8 cellular contexts compared by ENCODE assay signal in genomic region chr12:111685811-111686573, GRCh38. TPM values are rescaled to one million over a fixed set of nuclear protein-coding genes. Genes with fewer than 3 reads are reported as not detected.
DNase-seq lines count a peak whose midpoint lies in the region; ATAC-seq and TF ChIP-seq lines count a peak whose summit lies in the region.

Gene ACAD10, plus strand, starts transcription at chr12:111686053. Its CDS starts 6,657 bp downstream, at chr12:111692710.
Gene BRAP, minus strand, starts transcription at chr12:111685956. Its CDS starts 164 bp downstream, at chr12:111685792.

- peaks cover 28% of the 10 kb centered on the region for H3K4me1 Mint-ChIP-seq in activated CD4-positive, alpha-beta T cell treated with anti-CD3 and anti-CD28 coated beads, Interleukin-2, amount 10 ng/mL, durations not matched to agents 24 days and 14 days

- H3K4me1 ChIP-seq in BLaER1 treated with 17β-estradiol and CSF1 and Interleukin-3, amounts not matched to agents 10 nM and 100 nM: peaks cover 22 to 27% (median 25%) of the 10 kb centered on the region in 10 experiments

- peak within 1 kb of the TSS; percentile 84 to 97 (median 94) for H3K4me2 ChIP-seq in BLaER1 treated with 17β-estradiol and CSF1 and Interleukin-3, amounts not matched to agents 10 nM and 100 nM

- H3K9me3 ChIP-seq in BLaER1 treated with 17β-estradiol and CSF1 and Interleukin-3, amounts not matched to agents 10 nM and 100 nM (replicated peaks in 1 of 11): no peaks in the 10 kb centered on the region

- no peaks in the 10 kb centered on the region for H3K27me3 Mint-ChIP-seq in activated CD4-positive, alpha-beta T cell treated with anti-CD3 and anti-CD28 coated beads, Interleukin-2, amount 10 ng/mL, durations not matched to agents 24 days and 14 days

- peaks cover 27% of the 10 kb centered on the region for H3K36me3 Mint-ChIP-seq in activated CD4-positive, alpha-beta T cell treated with anti-CD3 and anti-CD28 coated beads, Interleukin-2, amount 10 ng/mL, durations not matched to agents 24 days and 14 days (ENCODE audit: low read depth)

- ATAC-seq in GM19328 (IDR thresholded peaks at IDR 0.05; ENCODE audit: unreplicated experiment): peak; percentile 83
- peak; percentile 74 for ATAC-seq in HG03469 (IDR thresholded peaks at IDR 0.05; ENCODE audit: unreplicated experiment)

- no peak for TF ChIP-seq CTCF in coronary artery (IDR thresholded peaks at IDR 0.05)

- H3K9ac ChIP-seq in BLaER1 treated with 17β-estradiol and CSF1 and Interleukin-3, amounts not matched to agents 10 nM and 100 nM: peak within 1 kb of the TSS; percentile 94 to 98 (median 96)

- intact Hi-C loops in activated CD4-positive, alpha-beta T cell treated with anti-CD3 and anti-CD28 coated beads, Interleukin-2, amount 10 ng/mL, durations not matched to agents 24 days and 14 days (cut with micrococcal nuclease): loop anchor here (1.0 to 10.0 kb wide), 4 partner anchors 87 to 699 kb away; partner anchors contain the start of genes ATXN2 and HECTD4

- H3K27me3 ChIP-seq in BLaER1 treated with 17β-estradiol and CSF1 and Interleukin-3, amounts not matched to agents 10 nM and 100 nM: no peaks in the 10 kb centered on the region
- no peaks in the 10 kb centered on the region for H3K27me3 ChIP-seq in layer of hippocampus (ENCODE audit: control insufficient read depth, insufficient read depth, low read length)

- peak within 1 kb of the TSS; percentile 99 for H3K4me3 Mint-ChIP-seq in activated CD4-positive, alpha-beta T cell treated with anti-CD3 and anti-CD28 coated beads, Interleukin-2, amount 10 ng/mL, durations not matched to agents 24 days and 14 days

- no peaks in the 10 kb centered on the region for H3K9me3 Mint-ChIP-seq in activated CD4-positive, alpha-beta T cell treated with anti-CD3 and anti-CD28 coated beads, Interleukin-2, amount 10 ng/mL, durations not matched to agents 24 days and 14 days

- peaks cover 0 to 37% (median 28%) of the 10 kb centered on the region in 11 experiments; a peak in 19 of 22 replicates for H4K20me1 ChIP-seq in BLaER1 treated with 17β-estradiol and CSF1 and Interleukin-3, amounts not matched to agents 10 nM and 100 nM

- H3K27ac Mint-ChIP-seq in activated CD4-positive, alpha-beta T cell treated with anti-CD3 and anti-CD28 coated beads, Interleukin-2, amount 10 ng/mL, durations not matched to agents 24 days and 14 days: peak within 1 kb of the TSS; percentile 96

- peak within 1 kb of the TSS; percentile 84 to 98 (median 90) for H3K4me3 ChIP-seq in BLaER1 treated with 17β-estradiol and CSF1 and Interleukin-3, amounts not matched to agents 10 nM and 100 nM
- peak within 1 kb of the TSS; percentile 92 for H3K4me3 ChIP-seq in coronary artery

- DNase-seq in NCI-H526 treated with DMSO at 0.1 percent for 48 hours (lab: John Stamatoyannopoulos, UW) (peak; percentile 81), coronary artery (ENCODE audit: low spot score) (peak; percentile 93)
- DNase-seq in activated CD4-positive, alpha-beta T cell treated with anti-CD3 and anti-CD28 coated beads, Interleukin-2, amount 10 ng/mL, durations not matched to agents 24 days and 14 days: peak; percentile 99
- DNase-seq in stimulated activated CD4-positive, alpha-beta T cell treated with anti-CD3 and anti-CD28 coated beads, Interleukin-1b, Interleukin-23, amount 100 ng/mL, for 24 hours (ENCODE audit: low read depth in 4 of 4, low spot score in 1 of 4): peak; percentile 77 to 89 (median 86)

- H3K27ac ChIP-seq in BLaER1 treated with 17β-estradiol and CSF1 and Interleukin-3, amounts not matched to agents 10 nM and 100 nM: peak within 1 kb of the TSS; percentile 88 to 94 (median 91)
- peak within 1 kb of the TSS; percentile 84 to 86 for H3K27ac ChIP-seq in coronary artery
- peak within 1 kb of the TSS; percentile 68 for H3K27ac ChIP-seq in layer of hippocampus (ENCODE audit: low read depth, low read length)

- peaks cover 24 to 35% (median 28%) of the 10 kb centered on the region in 11 experiments for H3K36me3 ChIP-seq in BLaER1 treated with 17β-estradiol and CSF1 and Interleukin-3, amounts not matched to agents 10 nM and 100 nM

RNA-seq across cellular contexts. Expression of gene ACAD10, which starts in this region (rescaled TPM):
- 28.2 and 28.6 TPM in 2 replicates for total RNA-seq in activated CD4-positive, alpha-beta T cell treated with anti-CD3 and anti-CD28 coated beads, Interleukin-2, amount 10 ng/mL, durations not matched to agents 24 days and 14 days

RNA-seq across cellular contexts. Expression of gene BRAP, which starts in this region (rescaled TPM):
- total RNA-seq in activated CD4-positive, alpha-beta T cell treated with anti-CD3 and anti-CD28 coated beads, Interleukin-2, amount 10 ng/mL, durations not matched to agents 24 days and 14 days: 20.3 TPM in 2 replicates

Comparison
In these comparisons a context has a peak if more than half of its experiments do, and no peak if none do; other contexts are left out.
1. Peak in every context shown above with its lines: DNase-seq, ATAC-seq, H3K4me3 ChIP-seq and H3K27ac ChIP-seq.